In the genomic region with DNA sequence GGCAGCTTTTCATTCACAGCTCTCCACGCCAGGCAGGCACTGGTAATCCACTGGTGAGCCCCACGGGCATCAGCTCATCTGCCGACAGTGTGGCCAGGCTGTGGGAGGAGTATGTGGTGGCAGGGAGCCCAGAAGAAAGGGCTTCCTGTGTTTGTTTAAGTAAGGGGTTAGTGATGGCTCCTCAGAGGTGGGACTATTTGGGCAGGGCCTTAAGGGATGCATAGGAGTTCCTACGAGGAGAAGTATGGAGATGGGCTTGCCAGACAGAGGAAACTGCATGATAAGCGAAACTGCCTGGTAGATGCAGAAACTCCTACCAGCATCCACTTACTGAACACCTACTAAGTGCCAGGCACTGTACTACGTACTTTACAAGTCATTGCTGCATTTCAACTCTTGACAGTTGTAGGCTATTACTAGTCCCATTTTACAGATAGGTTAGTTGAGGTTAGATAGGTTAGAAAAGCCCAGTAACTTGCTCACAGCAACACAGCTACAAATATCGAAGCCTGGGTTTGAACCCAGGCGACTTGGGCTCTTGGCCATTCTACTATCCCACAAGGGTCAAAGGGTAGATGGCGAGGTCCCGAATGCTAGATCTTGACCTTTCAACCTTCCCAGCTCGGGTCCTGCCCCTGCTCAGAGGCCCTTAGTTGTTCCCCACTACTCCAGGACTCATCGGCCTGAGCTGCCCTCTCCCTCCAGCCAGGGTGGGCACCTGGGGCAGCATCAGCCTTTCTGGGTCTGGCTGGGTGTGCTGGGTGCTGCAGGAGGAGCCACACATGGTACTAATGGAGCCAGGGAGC, we compare ENCODE assay signal across 14 cellular contexts. TPM values are rescaled to one million over a fixed set of nuclear protein-coding genes. Genes with fewer than 3 reads are reported as not detected.
DNase-seq lines count a peak whose midpoint lies in the region; ATAC-seq, FAIRE-seq and TF ChIP-seq lines count a peak whose summit lies in the region.
"Had no signal": no experiment of that assay in that cellular context is flagged by ENCODE, and none has a peak within 500 bp of the region (broad histone marks: within the 10 kb centered on the region; RNA-seq: fewer than 3 reads in every experiment).

No MANE protein-coding gene starts in this region.

- no peaks in the 10 kb centered on the region for H3K4me1 ChIP-seq in DND-41 (ENCODE audit: insufficient read depth, low read length)
- peaks cover 0 to 9% (median 4%) of the 10 kb centered on the region in 3 donors for H3K4me1 ChIP-seq in pancreas
- no peaks in the 10 kb centered on the region for H3K4me1 ChIP-seq in sigmoid colon

- no peak for FAIRE-seq in pancreas (lab: Jason Lieb, UNC)
- FAIRE-seq: endothelial cell of umbilical vein had no signal

- no peak overlapping the region for H3K4me3 ChIP-seq in DND-41 (ENCODE audit: low read depth in 1 of 2, low read length in 2 of 2)
- no peak overlapping the region for H3K4me3 ChIP-seq in choroid plexus epithelial cell (ENCODE audit: low read depth, low read length)
- no peak overlapping the region for H3K4me3 ChIP-seq in pancreas
- H3K4me3 ChIP-seq in lower leg skin (ENCODE audit: low read depth, poor library complexity, severe bottlenecking), result no peak overlapping the region
- no peak overlapping the region for H3K4me3 ChIP-seq in sigmoid colon
- H3K4me3 ChIP-seq: lung, spleen had no signal

- H3K4me2 ChIP-seq in DND-41 (ENCODE audit: insufficient read depth, low read length), result no peak overlapping the region

- intact Hi-C loops in pancreas (cut with DNase I) (no loop called here), lower leg skin (cut with DNase I; ENCODE audit: low total_unique reads) (no loop called here), sigmoid colon (cut with DNase I) (no loop called here)

- H3K9ac ChIP-seq in DND-41 (ENCODE audit: low read depth, low read length), result no peak overlapping the region

- no peaks in the 10 kb centered on the region for H3K79me2 ChIP-seq in DND-41 (ENCODE audit: insufficient read depth, low read length)

- ATAC-seq in DND-41 (ENCODE audit: insufficient read depth, low read depth), result peak; percentile 37; the same call in 1 of the 3 replicates
- no peak for ATAC-seq in pancreas
- no peak for ATAC-seq in GM21576 (IDR thresholded peaks at IDR 0.05; ENCODE audit: unreplicated experiment)
- ATAC-seq: activated CD4-positive, CD25-positive, alpha-beta regulatory T cell treated with anti-CD3 and anti-CD28 coated beads, Interleukin-2, amount 50 U/mL, for 24 hours; stimulated activated naive B cell treated with anti-CD40 and anti-IgM and Interleukin-4, amounts not matched to agents 10 μg/mL and 1 μg/mL and 100 μg/mL, for 72 hours had no signal

- DNase-seq in DND-41, result peak; percentile 10
- peak; percentile 77 for DNase-seq in NCI-H226
- peak; percentile 54 for DNase-seq in choroid plexus epithelial cell (ENCODE audit: low read depth)
- peak in 1 of 6 donors; percentile 16 for DNase-seq in pancreas
- no peak for DNase-seq in effector CD8-positive, alpha-beta T cell (lab: John Stamatoyannopoulos, UW)
- no peak for DNase-seq in lower leg skin (ENCODE audit: low spot score in 2 of 2)
- no peak for DNase-seq in sigmoid colon
- DNase-seq: NCI-H82; spleen; stimulated activated naive B cell treated with anti-CD40 and anti-IgM and Interleukin-4, amounts not matched to agents 10 μg/mL and 1 μg/mL and 100 μg/mL, for 72 hours had no signal

- H3K9me3 ChIP-seq in DND-41 (ENCODE audit: insufficient read depth, low read length, severe bottlenecking) (no peaks in the 10 kb centered on the region), pancreas (no peaks in the 10 kb centered on the region), sigmoid colon (no peaks in the 10 kb centered on the region)
- H3K9me3 ChIP-seq: spleen had no signal

- TF ChIP-seq CTCF in DND-41 (IDR thresholded peaks at IDR 0.05; ENCODE audit: borderline replicate concordance, extremely low read depth, low read length, poor library complexity, severe bottlenecking) (no peak), choroid plexus epithelial cell (conservative IDR thresholded peaks at IDR 0.05; ENCODE audit: low read depth, low read length) (no peak), pancreas (IDR thresholded peaks at IDR 0.05) (no peak), lower leg skin (IDR thresholded peaks at IDR 0.05) (no peak), sigmoid colon (IDR thresholded peaks at IDR 0.05) (no peak)

- H3K27me3 ChIP-seq in DND-41 (ENCODE audit: insufficient read depth, low read length, poor library complexity) (no peaks in the 10 kb centered on the region), pancreas (no peaks in the 10 kb centered on the region), sigmoid colon (no peaks in the 10 kb centered on the region)

- H3K36me3 ChIP-seq in DND-41 (ENCODE audit: insufficient read depth, low read length) (no peaks in the 10 kb centered on the region), pancreas (no peaks in the 10 kb centered on the region), sigmoid colon (no peaks in the 10 kb centered on the region)
- H3K36me3 ChIP-seq: spleen had no signal

- 78% methylated on average over 12 of the region's 12 CpGs for WGBS in pancreas, 2 donors
- WGBS in lower leg skin, 2 donors, result 68 to 70% methylated on average over 10 to 12 of the region's 12 CpGs
- 61 to 75% methylated on average over 12 of the region's 12 CpGs for WGBS in sigmoid colon, 2 donors

- H4K20me1 ChIP-seq in DND-41 (ENCODE audit: insufficient read depth, low read length), result no peaks in the 10 kb centered on the region

- H3K27ac ChIP-seq in DND-41 (ENCODE audit: low read length), result no peak overlapping the region
- peak overlapping the region; percentile 51 to 83 (median 68) for H3K27ac ChIP-seq in pancreas
- no peak overlapping the region for H3K27ac ChIP-seq in sigmoid colon
- H3K27ac ChIP-seq: spleen had no signal

- no peak for TF ChIP-seq POLR2A in lower leg skin (IDR thresholded peaks at IDR 0.05)
- TF ChIP-seq POLR2A in sigmoid colon (IDR thresholded peaks at IDR 0.05), result no peak

- H2AFZ ChIP-seq in DND-41 (ENCODE audit: low read depth, low read length), result no peak overlapping the region

- TF ChIP-seq EP300 in sigmoid colon (IDR thresholded peaks at IDR 0.05), result no peak

RNA-seq across cellular contexts. Expression of a gene that starts 55.1 kb away (rescaled TPM):
- 10 to 100 TPM; 18.9 to 83.4 (median 37.0) TPM for total RNA-seq in pancreas
- polyA plus RNA-seq in pancreas, result 10 to 100 TPM; 10.9 to 16.0 TPM
- total RNA-seq in lower leg skin, result 100 to 1,000 TPM; 154 to 221 (median 195) TPM
- 100 to 1,000 TPM in 2 of 4 donors, 10 to 100 TPM in 2; 53.2 to 173 (median 93.6) TPM for total RNA-seq in sigmoid colon
- polyA plus RNA-seq in sigmoid colon, result 10 to 100 TPM in 2 of 3 donors, 1 to 10 TPM in 1; 6.9 to 17.4 (median 12.2) TPM

Comparison
In these comparisons a context has a peak if more than half of its experiments do, and no peak if none do; other contexts are left out.
1. DNase-seq: peak in DND-41 (single experiment), NCI-H226 (single experiment) and choroid plexus epithelial cell (single experiment); none in effector CD8-positive, alpha-beta T cell (single experiment), lower leg skin (0 of 2) and sigmoid colon (single experiment).
2. H3K27ac ChIP-seq: peak in pancreas (4 of 4); none in DND-41 (single experiment) and sigmoid colon (0 of 4).